1 cellular context compared by ENCODE assay signal in genomic region chr1:67686272-67687197, GRCh38.
TF ChIP-seq lines count a peak whose summit lies in the region.

No MANE protein-coding gene starts in this region.

TF ChIP-seq in HepG2, 621 proteins besides CTCF, POLR2A, EP300 and RAD21 (continued from another document and continues in another):
- no peak for TF ChIP-seq ZNF510 (CRISPR knock-in tag; IDR thresholded peaks at IDR 0.05; ENCODE audit: low read depth)
- no peak for TF ChIP-seq ZKSCAN1 (IDR thresholded peaks at IDR 0.05; ENCODE audit: low read length)
- TF ChIP-seq REPIN1 (CRISPR knock-in tag; IDR thresholded peaks at IDR 0.05; ENCODE audit: borderline replicate concordance, low read depth), result no peak
- peak; percentile 41; the same call in 1 of the 2 replicates for TF ChIP-seq ZNF746 (CRISPR knock-in tag; IDR thresholded peaks at IDR 0.05)
- TF ChIP-seq YEATS4 (CRISPR knock-in tag; IDR thresholded peaks at IDR 0.05; ENCODE audit: borderline replicate concordance), result peak; percentile 78; the same call in 1 of the 2 replicates
- TF ChIP-seq CSRNP2 (CRISPR knock-in tag; conservative IDR thresholded peaks at IDR 0.05; ENCODE audit: low read depth), result no peak
- TF ChIP-seq ZFX (CRISPR knock-in tag; IDR thresholded peaks at IDR 0.05; ENCODE audit: low read depth), result no peak
- peak in 1 of 2 experiments; percentile 43; a peak in 1 of 4 replicates for TF ChIP-seq REST (IDR thresholded peaks at IDR 0.05; ENCODE audit: borderline replicate concordance in 1 of 2, low read depth in 1 of 2, low read length in 2 of 2)
- 0 out of 2 replicates have a peak, but pooled peaks have one; percentile 44 for TF ChIP-seq NR2C2 (CRISPR knock-in tag; IDR thresholded peaks at IDR 0.05; ENCODE audit: borderline replicate concordance)
- no peak; the same call in 1 of the 2 replicates for TF ChIP-seq SOX13 (IDR thresholded peaks at IDR 0.05)
- TF ChIP-seq SOX13 (CRISPR knock-in tag; conservative IDR thresholded peaks at IDR 0.05 in 1 of 2, IDR thresholded peaks at IDR 0.05 in 1 of 2), result peak in 1 of 2 experiments; percentile 62; a peak in 1 of 4 replicates
- 0 out of 2 replicates have a peak, but pooled peaks have one; percentile 33 for TF ChIP-seq GTF2F1 (IDR thresholded peaks at IDR 0.05; ENCODE audit: low read length)
- TF ChIP-seq SRSF9 (IDR thresholded peaks at IDR 0.05; ENCODE audit: borderline replicate concordance, insufficient read depth, low read depth, low read length, poor library complexity, severe bottlenecking), result no peak
- TF ChIP-seq NFYB (CRISPR knock-in tag; IDR thresholded peaks at IDR 0.05), result no peak
- TF ChIP-seq ZBTB44 (CRISPR knock-in tag; IDR thresholded peaks at IDR 0.05), result no peak
- TF ChIP-seq PRMT3 (CRISPR knock-in tag; IDR thresholded peaks at IDR 0.05; ENCODE audit: borderline replicate concordance, low read depth), result 0 out of 2 replicates have a peak, but pooled peaks have one; percentile 28
- no peak for TF ChIP-seq BRD4 (CRISPR knock-in tag; IDR thresholded peaks at IDR 0.05)
- no peak for TF ChIP-seq ATF1 (CRISPR knock-in tag; IDR thresholded peaks at IDR 0.05)
- TF ChIP-seq SOX5 (CRISPR knock-in tag; IDR thresholded peaks at IDR 0.05; ENCODE audit: borderline replicate concordance), result peak; percentile 18; the same call in 1 of the 2 replicates
- TF ChIP-seq, protein P1, sequence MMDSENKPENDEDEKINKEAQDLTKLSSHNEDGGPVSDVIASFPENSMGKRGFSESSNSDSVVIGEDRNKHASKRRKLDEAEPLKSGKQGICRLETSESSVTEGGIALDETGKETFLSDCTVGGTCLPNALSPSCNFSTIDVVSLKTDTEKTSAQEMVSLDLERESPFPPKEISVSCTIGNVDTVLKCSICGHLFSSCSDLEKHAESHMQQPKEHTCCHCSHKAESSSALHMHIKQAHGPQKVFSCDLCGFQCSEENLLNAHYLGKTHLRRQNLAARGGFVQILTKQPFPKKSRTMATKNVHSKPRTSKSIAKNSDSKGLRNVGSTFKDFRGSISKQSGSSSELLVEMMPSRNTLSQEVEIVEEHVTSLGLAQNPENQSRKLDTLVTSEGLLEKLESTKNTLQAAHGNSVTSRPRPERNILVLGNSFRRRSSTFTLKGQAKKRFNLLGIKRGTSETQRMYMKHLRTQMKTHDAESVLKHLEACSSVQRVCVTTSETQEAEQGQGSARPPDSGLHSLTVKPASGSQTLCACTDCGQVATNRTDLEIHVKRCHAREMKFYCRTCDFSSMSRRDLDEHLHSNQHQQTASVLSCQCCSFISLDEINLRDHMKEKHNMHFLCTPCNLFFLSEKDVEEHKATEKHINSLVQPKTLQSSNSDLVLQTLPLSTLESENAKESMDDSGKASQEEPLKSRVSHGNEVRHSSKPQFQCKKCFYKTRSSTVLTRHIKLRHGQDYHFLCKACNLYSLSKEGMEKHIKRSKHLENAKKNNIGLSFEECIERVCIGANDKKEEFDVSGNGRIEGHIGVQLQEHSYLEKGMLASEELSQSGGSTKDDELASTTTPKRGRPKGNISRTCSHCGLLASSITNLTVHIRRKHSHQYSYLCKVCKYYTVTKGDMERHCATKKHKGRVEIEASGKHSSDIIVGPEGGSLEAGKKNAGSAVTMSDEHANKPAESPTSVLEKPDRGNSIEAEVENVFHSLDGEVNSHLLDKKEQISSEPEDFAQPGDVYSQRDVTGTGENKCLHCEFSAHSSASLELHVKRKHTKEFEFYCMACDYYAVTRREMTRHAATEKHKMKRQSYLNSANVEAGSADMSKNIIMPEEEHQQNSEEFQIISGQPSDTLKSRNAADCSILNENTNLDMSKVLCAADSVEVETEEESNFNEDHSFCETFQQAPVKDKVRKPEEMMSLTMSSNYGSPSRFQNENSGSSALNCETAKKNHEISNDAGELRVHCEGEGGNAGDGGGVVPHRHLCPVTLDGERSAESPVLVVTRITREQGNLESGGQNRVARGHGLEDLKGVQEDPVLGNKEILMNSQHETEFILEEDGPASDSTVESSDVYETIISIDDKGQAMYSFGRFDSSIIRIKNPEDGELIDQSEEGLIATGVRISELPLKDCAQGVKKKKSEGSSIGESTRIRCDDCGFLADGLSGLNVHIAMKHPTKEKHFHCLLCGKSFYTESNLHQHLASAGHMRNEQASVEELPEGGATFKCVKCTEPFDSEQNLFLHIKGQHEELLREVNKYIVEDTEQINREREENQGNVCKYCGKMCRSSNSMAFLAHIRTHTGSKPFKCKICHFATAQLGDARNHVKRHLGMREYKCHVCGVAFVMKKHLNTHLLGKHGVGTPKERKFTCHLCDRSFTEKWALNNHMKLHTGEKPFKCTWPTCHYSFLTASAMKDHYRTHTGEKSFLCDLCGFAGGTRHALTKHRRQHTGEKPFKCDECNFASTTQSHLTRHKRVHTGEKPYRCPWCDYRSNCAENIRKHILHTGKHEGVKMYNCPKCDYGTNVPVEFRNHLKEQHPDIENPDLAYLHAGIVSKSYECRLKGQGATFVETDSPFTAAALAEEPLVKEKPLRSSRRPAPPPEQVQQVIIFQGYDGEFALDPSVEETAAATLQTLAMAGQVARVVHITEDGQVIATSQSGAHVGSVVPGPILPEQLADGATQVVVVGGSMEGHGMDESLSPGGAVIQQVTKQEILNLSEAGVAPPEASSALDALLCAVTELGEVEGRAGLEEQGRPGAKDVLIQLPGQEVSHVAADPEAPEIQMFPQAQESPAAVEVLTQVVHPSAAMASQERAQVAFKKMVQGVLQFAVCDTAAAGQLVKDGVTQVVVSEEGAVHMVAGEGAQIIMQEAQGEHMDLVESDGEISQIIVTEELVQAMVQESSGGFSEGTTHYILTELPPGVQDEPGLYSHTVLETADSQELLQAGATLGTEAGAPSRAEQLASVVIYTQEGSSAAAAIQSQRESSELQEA (CRISPR knock-in tag; IDR thresholded peaks at IDR 0.05; ENCODE audit: not compliant biosample characterization), result peak; percentile 87
- no peak for TF ChIP-seq ZNF232 (CRISPR knock-in tag; IDR thresholded peaks at IDR 0.05; ENCODE audit: borderline replicate concordance)
- no peak for TF ChIP-seq JDP2 (CRISPR knock-in tag; IDR thresholded peaks at IDR 0.05; ENCODE audit: borderline replicate concordance)
- peak; percentile 76 for TF ChIP-seq GABPB1 (CRISPR knock-in tag; IDR thresholded peaks at IDR 0.05)
- no peak for TF ChIP-seq ZNF773 (CRISPR knock-in tag; IDR thresholded peaks at IDR 0.05; ENCODE audit: borderline replicate concordance)
- peak; percentile 27 for TF ChIP-seq ELF3 (CRISPR knock-in tag; IDR thresholded peaks at IDR 0.05)
- no peak for TF ChIP-seq ZSCAN21 (CRISPR knock-in tag; IDR thresholded peaks at IDR 0.05; ENCODE audit: borderline replicate concordance)
- TF ChIP-seq ZSCAN31 (CRISPR knock-in tag; IDR thresholded peaks at IDR 0.05; ENCODE audit: low read depth), result peak; percentile 65
- TF ChIP-seq SATB2 (CRISPR knock-in tag; IDR thresholded peaks at IDR 0.05), result no peak
- TF ChIP-seq TBL1XR1 (IDR thresholded peaks at IDR 0.05; ENCODE audit: borderline replicate concordance, low read length, partially characterized antibody), result peak; percentile 43
- no peak for TF ChIP-seq ZNF296 (CRISPR knock-in tag; conservative IDR thresholded peaks at IDR 0.05)
- 0 out of 2 replicates have a peak, but pooled peaks have one; percentile 61 for TF ChIP-seq ZNF446 (CRISPR knock-in tag; IDR thresholded peaks at IDR 0.05)
- TF ChIP-seq FOXA1 (IDR thresholded peaks at IDR 0.05), result no peak
- TF ChIP-seq FOXA1 (CRISPR knock-in tag; IDR thresholded peaks at IDR 0.05), result no peak
- TF ChIP-seq, protein P2, sequence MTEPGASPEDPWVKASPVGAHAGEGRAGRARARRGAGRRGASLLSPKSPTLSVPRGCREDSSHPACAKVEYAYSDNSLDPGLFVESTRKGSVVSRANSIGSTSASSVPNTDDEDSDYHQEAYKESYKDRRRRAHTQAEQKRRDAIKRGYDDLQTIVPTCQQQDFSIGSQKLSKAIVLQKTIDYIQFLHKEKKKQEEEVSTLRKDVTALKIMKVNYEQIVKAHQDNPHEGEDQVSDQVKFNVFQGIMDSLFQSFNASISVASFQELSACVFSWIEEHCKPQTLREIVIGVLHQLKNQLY (CRISPR knock-in tag; IDR thresholded peaks at IDR 0.05), result no peak
- no peak; the same call in 1 of the 2 replicates for TF ChIP-seq NRL (CRISPR knock-in tag; IDR thresholded peaks at IDR 0.05; ENCODE audit: borderline replicate concordance)
- no peak for TF ChIP-seq NBN (conservative IDR thresholded peaks at IDR 0.05)
- TF ChIP-seq ZNF646 (CRISPR knock-in tag; IDR thresholded peaks at IDR 0.05), result no peak
- TF ChIP-seq SIX4 (CRISPR knock-in tag; IDR thresholded peaks at IDR 0.05), result no peak
